ENCODE assay signal across 25 cellular contexts in the genomic region with DNA sequence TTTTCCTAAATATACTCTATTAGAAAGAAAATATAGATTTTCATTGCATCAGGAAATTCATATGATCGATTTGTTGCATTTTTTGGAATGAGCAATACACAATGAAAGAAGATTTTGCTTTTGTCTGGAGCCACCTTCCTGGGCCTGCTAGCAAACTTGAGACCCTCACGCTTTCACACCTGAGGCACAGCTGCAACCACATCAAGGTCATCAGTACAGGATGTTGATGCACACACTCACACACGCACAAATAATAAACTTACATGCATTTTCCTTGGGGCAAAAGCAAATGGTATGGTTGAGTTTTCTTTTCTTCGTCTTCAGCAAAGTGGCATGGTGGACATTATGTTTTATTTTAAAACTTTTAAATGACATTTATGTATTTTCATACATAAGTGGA.
A peak's percentile ranks its signal among the peaks of the same experiment; 100 is the strongest.
DNase-seq lines count a peak whose midpoint lies in the region; ATAC-seq and TF ChIP-seq lines count a peak whose summit lies in the region.
"Had no signal": no experiment of that assay in that cellular context is flagged by ENCODE, and none has a peak within 500 bp of the region (broad histone marks: within the 10 kb centered on the region; RNA-seq: fewer than 3 reads in every experiment).

No MANE protein-coding gene starts in this region.

- H2AFZ ChIP-seq in OCI-LY7 (ENCODE audit: low read length), result peak overlapping the region; percentile 84; the same call in 1 of the 2 replicates

- H3K4me2 ChIP-seq in OCI-LY7 (ENCODE audit: low read length), result peak overlapping the region; percentile 38

- H3K4me1 ChIP-seq in OCI-LY7 (ENCODE audit: insufficient read depth, low read length, poor library complexity, severe bottlenecking), result peaks cover 29% of the 10 kb centered on the region
- peaks cover 15% of the 10 kb centered on the region for H3K4me1 ChIP-seq in thymus (ENCODE audit: control insufficient read depth, insufficient read depth, low read length)
- H3K4me1 ChIP-seq: ascending aorta, right atrium auricular region, stomach, tibial nerve had no signal

- H3K27ac ChIP-seq in OCI-LY7 (ENCODE audit: low read depth, low read length, poor library complexity, severe bottlenecking), result peak overlapping the region; percentile 20
- peak overlapping the region; percentile 80 for H3K27ac ChIP-seq in thymus (ENCODE audit: low read depth)
- H3K27ac ChIP-seq: ascending aorta, ovary, right atrium auricular region, RWPE1, spleen, stomach, tibial nerve had no signal

- H3K9me3 ChIP-seq in OCI-LY7 (ENCODE audit: low read length) (0 out of 2 replicates have a peak, but pooled peaks cover 6% of the 10 kb centered on the region), thymus (ENCODE audit: control insufficient read depth) (no peaks in the 10 kb centered on the region)
- H3K9me3 ChIP-seq: ascending aorta, ovary, right atrium auricular region had no signal

- no peaks in the 10 kb centered on the region for H3K27me3 ChIP-seq in thymus (ENCODE audit: control insufficient read depth, insufficient read depth)
- H3K27me3 ChIP-seq: ascending aorta, ovary, right atrium auricular region, spleen, stomach, tibial nerve had no signal

- 15% methylated on average over 4 of the region's 4 CpGs for WGBS in thymus

- intact Hi-C loops in OCI-LY7 (cut with micrococcal nuclease; ENCODE audit: unreplicated experiment), result loop anchor here (10.0 kb wide), 1 partner anchor 1035 kb away; no protein-coding TSS in a partner anchor
- intact Hi-C loops in activated T-helper 1 cell treated with anti-CD3 and anti-CD28 coated beads, Interleukin-12 subunit alpha, Interleukin-12 subunit beta, Interleukin-2, Interleukin-4 antibody, amounts not matched to agents 30 ng/mL and 10 ng/mL and 1 ng/mL, durations not matched to agents 14 hours and 24 hours and 36 hours (cut with micrococcal nuclease), result loop anchor here (5.0 kb wide), 1 partner anchor 42 kb away; no protein-coding TSS in a partner anchor

- H3K79me2 ChIP-seq in OCI-LY7 (ENCODE audit: insufficient read depth, low read depth, low read length), result no peaks in the 10 kb centered on the region

- no TSS peak for BruUV-seq in OCI-LY7 (replicated peaks; lab: Mats Ljungman, UMichigan)

- no peak for ATAC-seq in HG03439 (IDR thresholded peaks at IDR 0.05; ENCODE audit: unreplicated experiment)
- ATAC-seq: activated T-helper 17 cell treated with anti-CD3 and anti-CD28 coated beads, Interleukin-2, amount 50 U/mL, for 72 hours; natural killer cell treated with Interleukin-12 subunit alpha and Interleukin-12 subunit beta and Interleukin-15 and Interleukin-18, amount 100 ng/mL, for 72 hours; WTC11 had no signal

- no peak overlapping the region for H3K27ac Mint-ChIP-seq in activated T-helper 1 cell treated with anti-CD3 and anti-CD28 coated beads, Interleukin-12 subunit alpha, Interleukin-12 subunit beta, Interleukin-2, Interleukin-4 antibody, amounts not matched to agents 30 ng/mL and 10 ng/mL and 1 ng/mL, durations not matched to agents 14 hours and 24 hours and 36 hours
- H3K27ac Mint-ChIP-seq: activated T-helper 17 cell treated with anti-CD3 and anti-CD28 coated beads, Interleukin-2, amount 50 U/mL, for 72 hours; mesothelial cell of epicardium; WTC11 had no signal

- no peak overlapping the region for H3K4me3 ChIP-seq in OCI-LY7 (ENCODE audit: low read depth, low read length, poor library complexity, severe bottlenecking)
- no peak overlapping the region for H3K4me3 ChIP-seq in thymus (ENCODE audit: low read length)
- H3K4me3 ChIP-seq: ascending aorta, ovary, right atrium auricular region, spleen, stomach, tibial nerve had no signal

- H3K4me3 Mint-ChIP-seq in activated T-helper 1 cell treated with anti-CD3 and anti-CD28 coated beads, Interleukin-12 subunit alpha, Interleukin-12 subunit beta, Interleukin-2, Interleukin-4 antibody, amounts not matched to agents 30 ng/mL and 10 ng/mL and 1 ng/mL, durations not matched to agents 14 hours and 24 hours and 36 hours, result no peak overlapping the region
- H3K4me3 Mint-ChIP-seq: activated T-helper 17 cell treated with anti-CD3 and anti-CD28 coated beads, Interleukin-2, amount 50 U/mL, for 72 hours; mesothelial cell of epicardium; natural killer cell treated with Interleukin-12 subunit alpha and Interleukin-12 subunit beta and Interleukin-15 and Interleukin-18, amount 100 ng/mL, for 72 hours; WTC11 had no signal

- H3K4me1 Mint-ChIP-seq in activated T-helper 1 cell treated with anti-CD3 and anti-CD28 coated beads, Interleukin-12 subunit alpha, Interleukin-12 subunit beta, Interleukin-2, Interleukin-4 antibody, amounts not matched to agents 30 ng/mL and 10 ng/mL and 1 ng/mL, durations not matched to agents 14 hours and 24 hours and 36 hours (ENCODE audit: low read depth), result peaks cover 38% of the 10 kb centered on the region

- peaks cover 17% of the 10 kb centered on the region for H3K9me3 Mint-ChIP-seq in activated T-helper 1 cell treated with anti-CD3 and anti-CD28 coated beads, Interleukin-12 subunit alpha, Interleukin-12 subunit beta, Interleukin-2, Interleukin-4 antibody, amounts not matched to agents 30 ng/mL and 10 ng/mL and 1 ng/mL, durations not matched to agents 14 hours and 24 hours and 36 hours
- H3K9me3 Mint-ChIP-seq: activated T-helper 17 cell treated with anti-CD3 and anti-CD28 coated beads, Interleukin-2, amount 50 U/mL, for 72 hours; natural killer cell treated with Interleukin-12 subunit alpha and Interleukin-12 subunit beta and Interleukin-15 and Interleukin-18, amount 100 ng/mL, for 72 hours; WTC11 had no signal

- H3K9me2 ChIP-seq in OCI-LY7 (ENCODE audit: insufficient read depth, low read length), result no peaks in the 10 kb centered on the region

- H3K27me3 Mint-ChIP-seq in activated T-helper 1 cell treated with anti-CD3 and anti-CD28 coated beads, Interleukin-12 subunit alpha, Interleukin-12 subunit beta, Interleukin-2, Interleukin-4 antibody, amounts not matched to agents 30 ng/mL and 10 ng/mL and 1 ng/mL, durations not matched to agents 14 hours and 24 hours and 36 hours (ENCODE audit: insufficient read depth), result no peaks in the 10 kb centered on the region
- H3K27me3 Mint-ChIP-seq: activated T-helper 17 cell treated with anti-CD3 and anti-CD28 coated beads, Interleukin-2, amount 50 U/mL, for 72 hours; natural killer cell treated with Interleukin-12 subunit alpha and Interleukin-12 subunit beta and Interleukin-15 and Interleukin-18, amount 100 ng/mL, for 72 hours had no signal

- no peak for TF ChIP-seq CTCF in OCI-LY7 (conservative IDR thresholded peaks at IDR 0.05; ENCODE audit: low read length)

- DNase-seq in stimulated activated CD4-positive, alpha-beta T cell treated with anti-CD3 and anti-CD28 coated beads, Interleukin-15, amount 100 ng/mL, for 24 hours, result peak; percentile 12
- no peak for DNase-seq in stimulated activated CD4-positive, alpha-beta T cell treated with anti-CD3 and anti-CD28 coated beads, Interleukin-1b, Interleukin-23, amount 100 ng/mL, for 48 hours
- DNase-seq in OCI-LY7 (ENCODE audit: low spot score), result peak; percentile 83
- DNase-seq in activated T-helper 1 cell treated with anti-CD3 and anti-CD28 coated beads, Interleukin-12 subunit alpha, Interleukin-12 subunit beta, Interleukin-2, Interleukin-4 antibody, amounts not matched to agents 30 ng/mL and 10 ng/mL and 1 ng/mL, durations not matched to agents 14 hours and 24 hours and 36 hours (ENCODE audit: low spot score), result peak; percentile 8
- no peak for DNase-seq in COLO668 (lab: John Stamatoyannopoulos, UW; ENCODE audit: unreplicated experiment)
- DNase-seq: dermis blood vessel endothelial cell; GF-D8; islet precursor cell; NCI-H1092; NCI-H1930; NCI-H526 treated with DMSO at 0.1 percent for 48 hours; ovary; spleen; stimulated activated CD4-positive, alpha-beta T cell treated with anti-CD3 and anti-CD28 coated beads, Interleukin-4, amount 100 ng/mL, for 4 hours; stomach had no signal

- CTCF ChIA-PET in OCI-LY7 (lab: Charles Lee; ENCODE audit: unreplicated experiment), result no interaction called here

- H3K36me3 ChIP-seq in OCI-LY7 (ENCODE audit: insufficient read depth, low read length), result no peaks in the 10 kb centered on the region; the same call in 1 of the 2 replicates
- peaks cover 4% of the 10 kb centered on the region for H3K36me3 ChIP-seq in thymus (ENCODE audit: control insufficient read depth, insufficient read depth)
- H3K36me3 ChIP-seq: ascending aorta, ovary, right atrium auricular region, spleen, stomach, tibial nerve had no signal

- H4K20me1 ChIP-seq in OCI-LY7 (ENCODE audit: insufficient read depth, low read length), result no peaks in the 10 kb centered on the region

- POLR2A ChIA-PET in OCI-LY7 (lab: Charles Lee), result no interaction called here

- H3K36me3 Mint-ChIP-seq in activated T-helper 1 cell treated with anti-CD3 and anti-CD28 coated beads, Interleukin-12 subunit alpha, Interleukin-12 subunit beta, Interleukin-2, Interleukin-4 antibody, amounts not matched to agents 30 ng/mL and 10 ng/mL and 1 ng/mL, durations not matched to agents 14 hours and 24 hours and 36 hours (ENCODE audit: low read depth), result peaks cover 41% of the 10 kb centered on the region
- H3K36me3 Mint-ChIP-seq: mesothelial cell of epicardium, WTC11 had no signal

Comparison
In these comparisons a context has a peak if more than half of its experiments do, and no peak if none do; other contexts are left out.
1. DNase-seq: peak in stimulated activated CD4-positive, alpha-beta T cell treated with anti-CD3 and anti-CD28 coated beads, Interleukin-15, amount 100 ng/mL, for 24 hours (single experiment), OCI-LY7 (single experiment) and activated T-helper 1 cell treated with anti-CD3 and anti-CD28 coated beads, Interleukin-12 subunit alpha, Interleukin-12 subunit beta, Interleukin-2, Interleukin-4 antibody, amounts not matched to agents 30 ng/mL and 10 ng/mL and 1 ng/mL, durations not matched to agents 14 hours and 24 hours and 36 hours (single experiment); none in stimulated activated CD4-positive, alpha-beta T cell treated with anti-CD3 and anti-CD28 coated beads, Interleukin-1b, Interleukin-23, amount 100 ng/mL, for 48 hours (single experiment) and COLO668 (single experiment).